17 cellular contexts compared by ENCODE assay signal in genomic region chr17:57870283-57870635, GRCh38. TPM values are rescaled to one million over a fixed set of nuclear protein-coding genes. Genes with fewer than 3 reads are reported as not detected.
A peak's percentile ranks its signal among the peaks of the same experiment; 100 is the strongest.
DNase-seq lines count a peak whose midpoint lies in the region; ATAC-seq and TF ChIP-seq lines count a peak whose summit lies in the region.
"Had no signal": no experiment of that assay in that cellular context is flagged by ENCODE, and none has a peak within 500 bp of the region (broad histone marks: within the 10 kb centered on the region; RNA-seq: fewer than 3 reads in every experiment).

No MANE protein-coding gene starts in this region.

- no peak for TF ChIP-seq RAD21 in HCT116 (IDR thresholded peaks at IDR 0.05; ENCODE audit: low read depth)

- peak overlapping the region; percentile 24 for H3K9ac ChIP-seq in HCT116 (ENCODE audit: low read length)
- peak overlapping the region; percentile 9 for H3K9ac ChIP-seq in adipocyte (ENCODE audit: low read length)

- peaks cover 39% of the 10 kb centered on the region for H3K4me1 Mint-ChIP-seq in glutamatergic neuron (ENCODE audit: low read depth, unreplicated experiment)

- POLR2A ChIA-PET in A673 (lab: Charles Lee; ENCODE audit: low non-redundant PET) (no interaction called here), HCT116 (lab: Charles Lee) (interaction anchor here (0.6 to 3.0 kb wide), 5 partner anchors 9 to 86 kb away, joined by 3 to 25 read pairs (median 9); no protein-coding TSS in a partner anchor)

- no peaks in the 10 kb centered on the region for H3K9me3 ChIP-seq in A673 (ENCODE audit: low read depth, low read length, poor library complexity, severe bottlenecking)
- H3K9me3 ChIP-seq in HCT116 (ENCODE audit: control insufficient read depth in 1 of 2, insufficient read depth in 1 of 2, low read depth in 1 of 2, low read length in 2 of 2), result no peaks in the 10 kb centered on the region
- H3K9me3 ChIP-seq in adipocyte (ENCODE audit: control insufficient read depth, low read length), result no peaks in the 10 kb centered on the region
- H3K9me3 ChIP-seq: gastrocnemius medialis, uterus had no signal

- H3K36me3 ChIP-seq in A673 (ENCODE audit: insufficient read depth, low read length, poor library complexity, severe bottlenecking), result peaks cover 26% of the 10 kb centered on the region
- H3K36me3 ChIP-seq in HCT116 (ENCODE audit: control insufficient read depth in 1 of 2, insufficient read depth in 2 of 2, low read length in 2 of 2), result peaks cover 2 to 37% of the 10 kb centered on the region in 2 experiments; a peak in 2 of 4 replicates
- peaks cover 45% of the 10 kb centered on the region for H3K36me3 ChIP-seq in adipocyte (ENCODE audit: control insufficient read depth, insufficient read depth, low read length, severe bottlenecking)
- H3K36me3 ChIP-seq: uterus had no signal

- intact Hi-C loops in A673 (cut with micrococcal nuclease; ENCODE audit: unreplicated experiment), result no loop called here
- intact Hi-C loops in HCT116 (cut with micrococcal nuclease), result no loop called here

- RAD21 ChIA-PET in HCT116 (lab: Charles Lee; ENCODE audit: low non-redundant PET in 1 of 2, low total read pairs in 2 of 2, uncharacterized antibody in 2 of 2, unreplicated experiment in 2 of 2), result interaction anchor here (0.5 to 1.9 kb wide), 4 partner anchors 9 to 116 kb away, joined by 3 to 6 read pairs (median 4); no protein-coding TSS in a partner anchor

- H3K27me3 ChIP-seq in A673 (replicated peaks; ENCODE audit: insufficient read depth, low read depth, low read length, poor library complexity) (no peaks in the 10 kb centered on the region), HCT116 (ENCODE audit: insufficient read depth, low read length) (no peaks in the 10 kb centered on the region), adipocyte (replicated peaks; ENCODE audit: control insufficient read depth, insufficient read depth, low read length) (no peaks in the 10 kb centered on the region)
- H3K27me3 ChIP-seq: gastrocnemius medialis, uterus had no signal

- H3K4me1 ChIP-seq in A673 (ENCODE audit: insufficient read depth, low read length, poor library complexity, severe bottlenecking), result peaks cover 30% of the 10 kb centered on the region
- peaks cover 59 to 93% of the 10 kb centered on the region in 2 experiments for H3K4me1 ChIP-seq in HCT116 (ENCODE audit: control insufficient read depth in 1 of 2, insufficient read depth in 2 of 2, low read length in 2 of 2)
- H3K4me1 ChIP-seq in adipocyte (ENCODE audit: control insufficient read depth, insufficient read depth, low read length), result peaks cover 46% of the 10 kb centered on the region

- CTCF ChIA-PET in A673 (lab: Charles Lee), result interaction anchor here (1.1 kb wide), 1 partner anchor 22 kb away, joined by 7 read pairs; no protein-coding TSS in a partner anchor
- CTCF ChIA-PET in HCT116 (lab: Charles Lee), result interaction anchor here (0.8 to 5.0 kb wide), 6 partner anchors 11 to 129 kb away, joined by 3 to 36 read pairs (median 7); no protein-coding TSS in a partner anchor

- H3K4me3 Mint-ChIP-seq in glutamatergic neuron (ENCODE audit: unreplicated experiment), result peak overlapping the region; percentile 52
- H3K4me3 Mint-ChIP-seq: activated CD8-positive, alpha-beta T cell treated with anti-CD3 and anti-CD28 coated beads, Interleukin-2, amount 10 ng/mL, durations not matched to agents 7 days and 5 days; memory B cell had no signal

- ATAC-seq in HCT116 (no peak), GM18517 (IDR thresholded peaks at IDR 0.05; ENCODE audit: unreplicated experiment) (no peak)
- ATAC-seq: activated CD8-positive, alpha-beta T cell treated with anti-CD3 and anti-CD28 coated beads, Interleukin-2, amount 10 ng/mL, durations not matched to agents 7 days and 5 days; gastrocnemius medialis had no signal

- BruUV-seq in A673 (replicated peaks; lab: Mats Ljungman, UMichigan) (no TSS peak), HCT116 (replicated peaks; lab: Mats Ljungman, UMichigan) (no TSS peak)

- H3K27me3 Mint-ChIP-seq in glutamatergic neuron (ENCODE audit: unreplicated experiment), result peaks cover 9% of the 10 kb centered on the region

- H3K9me2 ChIP-seq in HCT116 (ENCODE audit: insufficient read depth), result no peaks in the 10 kb centered on the region

- H3K79me2 ChIP-seq in HCT116 (ENCODE audit: insufficient read depth, low read length), result peaks cover 4% of the 10 kb centered on the region; the same call in 1 of the 2 replicates

- no peak overlapping the region for H3K4me3 ChIP-seq in A673 (ENCODE audit: low read depth, low read length, poor library complexity, severe bottlenecking)
- H3K4me3 ChIP-seq in HCT116 (replicated peaks in 1 of 2; ENCODE audit: low read depth in 1 of 2, low read length in 2 of 2), result no peak overlapping the region
- no peak overlapping the region for H3K4me3 ChIP-seq in adipocyte (ENCODE audit: low read length)
- H3K4me3 ChIP-seq: gastrocnemius medialis, skin epidermis, uterus had no signal

- peaks cover 5% of the 10 kb centered on the region for H3K9me3 Mint-ChIP-seq in glutamatergic neuron (ENCODE audit: unreplicated experiment)
- H3K9me3 Mint-ChIP-seq: activated T-helper 2 cell treated with anti-CD3 and anti-CD28 coated beads, Interferon-gamma antibody, Interleukin-2, Interleukin-4, amounts not matched to agents 10 μg/mL and 5 μg/mL and 100 μg/mL, durations not matched to agents 14 hours and 24 hours and 36 hours; memory B cell had no signal

- DNase-seq in A673 (ENCODE audit: low spot score) (no peak), HCT116 (ENCODE audit: low read depth, low spot score) (no peak), adipocyte (ENCODE audit: low read depth) (peak; percentile 36), glutamatergic neuron (no peak), epidermal melanocyte (ENCODE audit: insufficient read length, low spot score) (no peak), NCI-H774 (lab: John Stamatoyannopoulos, UW) (no peak), pons (ENCODE audit: low spot score) (no peak)
- DNase-seq: activated CD8-positive, alpha-beta T cell treated with anti-CD3 and anti-CD28 coated beads, Interleukin-2, amount 10 ng/mL, durations not matched to agents 7 days and 5 days; Calu3; gastrocnemius medialis; SIG-M5; stimulated activated naive CD4-positive, alpha-beta T cell treated with Interleukin-2 at 50 U/mL for 16 hours; uterus had no signal

- no peak for TF ChIP-seq POLR2A in HCT116 (IDR thresholded peaks at IDR 0.05; ENCODE audit: borderline replicate concordance, extremely low read depth, insufficient read depth, insufficient read length)

- no peak overlapping the region for H3K27ac Mint-ChIP-seq in glutamatergic neuron (ENCODE audit: unreplicated experiment)
- H3K27ac Mint-ChIP-seq: activated T-helper 2 cell treated with anti-CD3 and anti-CD28 coated beads, Interferon-gamma antibody, Interleukin-2, Interleukin-4, amounts not matched to agents 10 μg/mL and 5 μg/mL and 100 μg/mL, durations not matched to agents 14 hours and 24 hours and 36 hours; memory B cell had no signal

- H3K27ac ChIP-seq in A673 (ENCODE audit: low read depth, low read length, poor library complexity, severe bottlenecking) (peak overlapping the region; percentile 59), HCT116 (ENCODE audit: low read depth, low read length) (no peak overlapping the region)

- H2AFZ ChIP-seq in HCT116 (ENCODE audit: low read depth, low read length, poor library complexity, severe bottlenecking), result no peak overlapping the region

- H4K20me1 ChIP-seq in HCT116 (ENCODE audit: insufficient read depth), result no peaks in the 10 kb centered on the region

- TF ChIP-seq CTCF in A673 (conservative IDR thresholded peaks at IDR 0.05; ENCODE audit: low read depth, low read length) (no peak), HCT116 (IDR thresholded peaks at IDR 0.05 in 2 of 3, conservative IDR thresholded peaks at IDR 0.05 in 1 of 3; ENCODE audit: borderline replicate concordance in 1 of 3, insufficient read depth in 1 of 3, low read depth in 2 of 3, low read length in 2 of 3) (no peak), glutamatergic neuron (IDR thresholded peaks at IDR 0.05; ENCODE audit: partially characterized antibody, unreplicated experiment) (no peak)

- peaks cover 3% of the 10 kb centered on the region for H3K36me3 Mint-ChIP-seq in glutamatergic neuron (ENCODE audit: unreplicated experiment)
- H3K36me3 Mint-ChIP-seq: memory B cell had no signal

- peak overlapping the region; percentile 40 for H3K4me2 ChIP-seq in HCT116 (ENCODE audit: low read length)

TF ChIP-seq in HCT116, 20 proteins besides CTCF, POLR2A, EP300 and RAD21:
- no peak for TF ChIP-seq ZNF274 (IDR thresholded peaks at IDR 0.05; ENCODE audit: low read depth, low read length)
- TF ChIP-seq EGR1 (IDR thresholded peaks at IDR 0.05; ENCODE audit: low read depth), result no peak
- no peak for TF ChIP-seq CEBPB (IDR thresholded peaks at IDR 0.05; ENCODE audit: low read depth)
- no peak for TF ChIP-seq YY1 (IDR thresholded peaks at IDR 0.05; ENCODE audit: extremely low read depth, insufficient replicate concordance, low read depth, low read length)
- no peak for TF ChIP-seq ELF1 (IDR thresholded peaks at IDR 0.05; ENCODE audit: borderline replicate concordance, low read depth)
- TF ChIP-seq SRF (IDR thresholded peaks at IDR 0.05; ENCODE audit: low read depth), result no peak
- no peak for TF ChIP-seq ZFX (IDR thresholded peaks at IDR 0.05)
- TF ChIP-seq ZBTB33 (IDR thresholded peaks at IDR 0.05; ENCODE audit: extremely low read depth, insufficient replicate concordance, low read length), result no peak

RNA-seq across cellular contexts. Expression of gene MRPS23, which starts 20.4 kb away (rescaled TPM):
- 94.2 and 100 TPM in 2 replicates for total RNA-seq in A673 (2021)
- total RNA-seq in HCT116 (2021; ENCODE audit: unreplicated experiment), result 109 TPM
- polyA plus RNA-seq in HCT116 (2012), result 69.5 and 101 TPM in 2 replicates
- 50.0 TPM for total RNA-seq in glutamatergic neuron (ENCODE audit: unreplicated experiment)
